9 cellular contexts compared by ENCODE assay signal in the genomic region with DNA sequence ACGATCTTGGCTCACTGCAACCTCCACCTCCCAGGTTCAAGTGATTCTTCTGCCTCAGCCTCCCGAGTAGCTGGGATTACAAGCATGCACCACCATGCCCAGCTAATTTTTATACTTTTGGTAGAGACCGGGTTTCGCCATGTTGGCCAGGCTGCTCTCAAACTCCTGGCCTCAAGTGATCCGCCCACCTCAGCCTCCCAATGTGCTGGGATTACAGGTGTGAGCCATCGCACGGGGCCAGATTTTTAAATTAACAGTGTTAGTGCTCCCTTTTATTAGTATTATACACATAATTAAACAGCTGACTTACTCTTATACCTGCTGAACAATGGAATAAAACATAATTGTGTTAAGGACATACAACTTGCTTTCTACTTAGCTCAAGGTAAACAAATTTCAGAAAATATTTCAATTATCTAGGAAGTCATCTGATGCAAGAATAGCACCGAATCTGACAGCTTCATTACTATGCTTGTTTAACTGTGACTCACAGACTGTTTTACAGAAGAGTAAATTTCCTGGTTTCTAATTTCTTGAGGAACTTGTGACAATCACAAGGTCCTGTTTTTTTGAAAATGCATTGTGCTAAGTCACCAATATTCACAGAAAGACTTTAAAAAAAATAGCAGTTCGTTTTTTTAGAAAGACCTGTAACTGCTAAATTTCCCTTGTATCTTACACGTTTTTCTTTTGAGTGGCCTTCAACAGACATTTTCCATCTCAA. TPM values are rescaled to one million over a fixed set of nuclear protein-coding genes. Genes with fewer than 3 reads are reported as not detected.
DNase-seq lines count a peak whose midpoint lies in the region; ATAC-seq and TF ChIP-seq lines count a peak whose summit lies in the region.
"Had no signal": no experiment of that assay in that cellular context is flagged by ENCODE, and none has a peak within 500 bp of the region (broad histone marks: within the 10 kb centered on the region; RNA-seq: fewer than 3 reads in every experiment).

No MANE protein-coding gene starts in this region.

- peak overlapping the region; percentile 35; the same call in 1 of the 2 replicates for H3K27ac Mint-ChIP-seq in GM23338

- no peaks in the 10 kb centered on the region for H3K36me3 Mint-ChIP-seq in GM23338 (ENCODE audit: low read depth)

- no peaks in the 10 kb centered on the region for H3K27me3 Mint-ChIP-seq in GM23338 (ENCODE audit: insufficient read depth, low read depth, poor library complexity)

- no peak for ATAC-seq in GM23338
- ATAC-seq in HG03025 (IDR thresholded peaks at IDR 0.05; ENCODE audit: low FRiP score, unreplicated experiment), result no peak

- DNase-seq in GM23338 (ENCODE audit: low spot score) (no peak), RWPE1 (ENCODE audit: low spot score) (peak; percentile 47), fibroblast of mammary gland (ENCODE audit: low read depth) (peak; percentile 73), retinal pigment epithelial cell (ENCODE audit: low read depth) (peak; percentile 85), NCI-H446 (lab: John Stamatoyannopoulos, UW) (no peak), WERI-Rb-1 (no peak)
- DNase-seq in activated CD8-positive, alpha-beta memory T cell treated with anti-CD3 and anti-CD28 coated beads, Interleukin-2, amount 50 U/mL, for 4 hours, result no peak
- DNase-seq: Peyer's patch had no signal

- no peaks in the 10 kb centered on the region for H3F3A ChIP-seq in GM23338 (replicated peaks; ENCODE audit: low read depth)

- H3K9me3 ChIP-seq in WERI-Rb-1 (ENCODE audit: severe bottlenecking), result no peaks in the 10 kb centered on the region
- H3K9me3 ChIP-seq: Peyer's patch had no signal

- peaks cover 36% of the 10 kb centered on the region for H3K4me1 ChIP-seq in GM23338 (ENCODE audit: insufficient read depth)
- H3K4me1 ChIP-seq: Peyer's patch had no signal

- 0 out of 2 replicates have a peak overlapping the region, but pooled peaks have one; percentile 58 for H3K27ac ChIP-seq in GM23338 (ENCODE audit: low read depth)
- H3K27ac ChIP-seq in RWPE1, result peak overlapping the region; percentile 91
- H3K27ac ChIP-seq in WERI-Rb-1, result no peak overlapping the region

- H3K4me3 ChIP-seq in GM23338 (no peak overlapping the region), fibroblast of mammary gland (ENCODE audit: control insufficient read depth, low read depth, low read length) (no peak overlapping the region), retinal pigment epithelial cell (ENCODE audit: low read length) (no peak overlapping the region), WERI-Rb-1 (ENCODE audit: low read depth, low read length) (no peak overlapping the region)
- H3K4me3 ChIP-seq: Peyer's patch had no signal

- H3K36me3 ChIP-seq in GM23338 (ENCODE audit: insufficient read depth) (no peaks in the 10 kb centered on the region), WERI-Rb-1 (no peaks in the 10 kb centered on the region)
- H3K36me3 ChIP-seq: Peyer's patch had no signal

- no peak for TF ChIP-seq CTCF in GM23338 (conservative IDR thresholded peaks at IDR 0.05; ENCODE audit: low read depth in 2 of 2)
- TF ChIP-seq CTCF in RWPE1 (conservative IDR thresholded peaks at IDR 0.05; ENCODE audit: low read depth), result no peak
- TF ChIP-seq CTCF in fibroblast of mammary gland (conservative IDR thresholded peaks at IDR 0.05; ENCODE audit: control insufficient read depth, insufficient read depth, low read depth, low read length), result no peak
- TF ChIP-seq CTCF in retinal pigment epithelial cell (conservative IDR thresholded peaks at IDR 0.05; ENCODE audit: low read depth, low read length), result no peak
- no peak for TF ChIP-seq CTCF in WERI-Rb-1 (IDR thresholded peaks at IDR 0.05; ENCODE audit: low read depth, low read length)

- H3K4me3 Mint-ChIP-seq in GM23338, result no peak overlapping the region

- no peak overlapping the region for H3K4me2 ChIP-seq in GM23338

- POLR2A ChIA-PET in RWPE1 (lab: Yijun Ruan, JAX; ENCODE audit: low non-redundant PET), result interaction anchor here (0.6 to 0.8 kb wide), 2 partner anchors 26 to 51 kb away, joined by 4 to 6 read pairs; no protein-coding TSS in a partner anchor

- no peaks in the 10 kb centered on the region for H3K27me3 ChIP-seq in GM23338 (ENCODE audit: insufficient read depth)
- H3K27me3 ChIP-seq in WERI-Rb-1 (ENCODE audit: insufficient read depth, low read depth, severe bottlenecking), result no peaks in the 10 kb centered on the region
- H3K27me3 ChIP-seq: Peyer's patch had no signal

- H3K9me3 Mint-ChIP-seq in GM23338, result no peaks in the 10 kb centered on the region

- no peaks in the 10 kb centered on the region for H3K9me2 ChIP-seq in GM23338 (ENCODE audit: insufficient read depth)

- H3K4me1 Mint-ChIP-seq in GM23338, result peaks cover 39% of the 10 kb centered on the region

- no peak overlapping the region for H2AFZ ChIP-seq in GM23338

- no peaks in the 10 kb centered on the region for H3K79me2 ChIP-seq in GM23338 (replicated peaks; ENCODE audit: insufficient read depth)

- CTCF ChIA-PET in RWPE1 (lab: Yijun Ruan, JAX), result interaction anchor here (0.7 kb wide), 1 partner anchor 165 kb away, joined by 5 read pairs; no protein-coding TSS in a partner anchor

- H4K20me1 ChIP-seq in GM23338 (replicated peaks; ENCODE audit: insufficient read depth), result no peaks in the 10 kb centered on the region; the same call in 1 of the 2 replicates

TF ChIP-seq in GM23338, 12 proteins besides CTCF, POLR2A, EP300 and RAD21 (continues in another document):
- TF ChIP-seq NANOG (IDR thresholded peaks at IDR 0.05; ENCODE audit: borderline replicate concordance) (no peak), ZNF114 (CRISPR knock-in tag; IDR thresholded peaks at IDR 0.05) (no peak), POLR2AphosphoS5 (IDR thresholded peaks at IDR 0.05; ENCODE audit: low read depth) (no peak)
- TF ChIP-seq, protein P1, sequence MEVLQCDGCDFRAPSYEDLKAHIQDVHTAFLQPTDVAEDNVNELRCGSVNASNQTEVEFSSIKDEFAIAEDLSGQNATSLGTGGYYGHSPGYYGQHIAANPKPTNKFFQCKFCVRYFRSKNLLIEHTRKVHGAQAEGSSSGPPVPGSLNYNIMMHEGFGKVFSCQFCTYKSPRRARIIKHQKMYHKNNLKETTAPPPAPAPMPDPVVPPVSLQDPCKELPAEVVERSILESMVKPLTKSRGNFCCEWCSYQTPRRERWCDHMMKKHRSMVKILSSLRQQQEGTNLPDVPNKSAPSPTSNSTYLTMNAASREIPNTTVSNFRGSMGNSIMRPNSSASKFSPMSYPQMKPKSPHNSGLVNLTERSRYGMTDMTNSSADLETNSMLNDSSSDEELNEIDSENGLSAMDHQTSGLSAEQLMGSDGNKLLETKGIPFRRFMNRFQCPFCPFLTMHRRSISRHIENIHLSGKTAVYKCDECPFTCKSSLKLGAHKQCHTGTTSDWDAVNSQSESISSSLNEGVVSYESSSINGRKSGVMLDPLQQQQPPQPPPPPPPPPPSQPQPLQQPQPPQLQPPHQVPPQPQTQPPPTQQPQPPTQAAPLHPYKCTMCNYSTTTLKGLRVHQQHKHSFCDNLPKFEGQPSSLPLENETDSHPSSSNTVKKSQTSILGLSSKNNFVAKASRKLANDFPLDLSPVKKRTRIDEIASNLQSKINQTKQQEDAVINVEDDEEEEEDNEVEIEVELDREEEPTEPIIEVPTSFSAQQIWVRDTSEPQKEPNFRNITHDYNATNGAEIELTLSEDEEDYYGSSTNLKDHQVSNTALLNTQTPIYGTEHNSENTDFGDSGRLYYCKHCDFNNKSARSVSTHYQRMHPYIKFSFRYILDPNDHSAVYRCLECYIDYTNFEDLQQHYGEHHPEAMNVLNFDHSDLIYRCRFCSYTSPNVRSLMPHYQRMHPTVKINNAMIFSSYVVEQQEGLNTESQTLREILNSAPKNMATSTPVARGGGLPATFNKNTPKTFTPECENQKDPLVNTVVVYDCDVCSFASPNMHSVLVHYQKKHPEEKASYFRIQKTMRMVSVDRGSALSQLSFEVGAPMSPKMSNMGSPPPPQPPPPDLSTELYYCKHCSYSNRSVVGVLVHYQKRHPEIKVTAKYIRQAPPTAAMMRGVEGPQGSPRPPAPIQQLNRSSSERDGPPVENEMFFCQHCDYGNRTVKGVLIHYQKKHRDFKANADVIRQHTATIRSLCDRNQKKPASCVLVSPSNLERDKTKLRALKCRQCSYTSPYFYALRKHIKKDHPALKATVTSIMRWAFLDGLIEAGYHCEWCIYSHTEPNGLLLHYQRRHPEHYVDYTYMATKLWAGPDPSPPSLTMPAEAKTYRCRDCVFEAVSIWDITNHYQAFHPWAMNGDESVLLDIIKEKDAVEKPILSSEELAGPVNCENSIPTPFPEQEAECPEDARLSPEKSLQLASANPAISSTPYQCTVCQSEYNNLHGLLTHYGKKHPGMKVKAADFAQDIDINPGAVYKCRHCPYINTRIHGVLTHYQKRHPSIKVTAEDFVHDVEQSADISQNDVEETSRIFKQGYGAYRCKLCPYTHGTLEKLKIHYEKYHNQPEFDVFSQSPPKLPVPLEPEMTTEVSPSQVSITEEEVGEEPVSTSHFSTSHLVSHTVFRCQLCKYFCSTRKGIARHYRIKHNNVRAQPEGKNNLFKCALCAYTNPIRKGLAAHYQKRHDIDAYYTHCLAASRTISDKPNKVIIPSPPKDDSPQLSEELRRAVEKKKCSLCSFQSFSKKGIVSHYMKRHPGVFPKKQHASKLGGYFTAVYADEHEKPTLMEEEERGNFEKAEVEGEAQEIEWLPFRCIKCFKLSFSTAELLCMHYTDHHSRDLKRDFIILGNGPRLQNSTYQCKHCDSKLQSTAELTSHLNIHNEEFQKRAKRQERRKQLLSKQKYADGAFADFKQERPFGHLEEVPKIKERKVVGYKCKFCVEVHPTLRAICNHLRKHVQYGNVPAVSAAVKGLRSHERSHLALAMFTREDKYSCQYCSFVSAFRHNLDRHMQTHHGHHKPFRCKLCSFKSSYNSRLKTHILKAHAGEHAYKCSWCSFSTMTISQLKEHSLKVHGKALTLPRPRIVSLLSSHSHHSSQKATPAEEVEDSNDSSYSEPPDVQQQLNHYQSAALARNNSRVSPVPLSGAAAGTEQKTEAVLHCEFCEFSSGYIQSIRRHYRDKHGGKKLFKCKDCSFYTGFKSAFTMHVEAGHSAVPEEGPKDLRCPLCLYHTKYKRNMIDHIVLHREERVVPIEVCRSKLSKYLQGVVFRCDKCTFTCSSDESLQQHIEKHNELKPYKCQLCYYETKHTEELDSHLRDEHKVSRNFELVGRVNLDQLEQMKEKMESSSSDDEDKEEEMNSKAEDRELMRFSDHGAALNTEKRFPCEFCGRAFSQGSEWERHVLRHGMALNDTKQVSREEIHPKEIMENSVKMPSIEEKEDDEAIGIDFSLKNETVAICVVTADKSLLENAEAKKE (CRISPR knock-in tag; IDR thresholded peaks at IDR 0.05), result no peak
- TF ChIP-seq, protein P2, sequence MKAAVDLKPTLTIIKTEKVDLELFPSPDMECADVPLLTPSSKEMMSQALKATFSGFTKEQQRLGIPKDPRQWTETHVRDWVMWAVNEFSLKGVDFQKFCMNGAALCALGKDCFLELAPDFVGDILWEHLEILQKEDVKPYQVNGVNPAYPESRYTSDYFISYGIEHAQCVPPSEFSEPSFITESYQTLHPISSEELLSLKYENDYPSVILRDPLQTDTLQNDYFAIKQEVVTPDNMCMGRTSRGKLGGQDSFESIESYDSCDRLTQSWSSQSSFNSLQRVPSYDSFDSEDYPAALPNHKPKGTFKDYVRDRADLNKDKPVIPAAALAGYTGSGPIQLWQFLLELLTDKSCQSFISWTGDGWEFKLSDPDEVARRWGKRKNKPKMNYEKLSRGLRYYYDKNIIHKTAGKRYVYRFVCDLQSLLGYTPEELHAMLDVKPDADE (IDR thresholded peaks at IDR 0.05), result no peak

RNA-seq across cellular contexts. Expression of gene SPIRE1, which starts 51.2 kb away (rescaled TPM):
- 15.5 and 16.6 TPM in 2 replicates for total RNA-seq in GM23338 (2014; rRNA removed; shearing (Covaris generic))
- polyA plus RNA-seq in GM23338 (2016; fragmentation: Nextera tagmentation; extraction: Ambion mirVana), result 2.9 and 5.0 TPM in 2 replicates

Comparison
In these comparisons a context has a peak if more than half of its experiments do, and no peak if none do; other contexts are left out.
1. DNase-seq: peak in RWPE1 (single experiment), fibroblast of mammary gland (single experiment) and retinal pigment epithelial cell (single experiment); none in GM23338 (single experiment), NCI-H446 (0 of 2), activated CD8-positive, alpha-beta memory T cell treated with anti-CD3 and anti-CD28 coated beads, Interleukin-2, amount 50 U/mL, for 4 hours (single experiment) and WERI-Rb-1 (single experiment).